Comparison of ENCODE assay signal across 1 cellular context in the genomic region with DNA sequence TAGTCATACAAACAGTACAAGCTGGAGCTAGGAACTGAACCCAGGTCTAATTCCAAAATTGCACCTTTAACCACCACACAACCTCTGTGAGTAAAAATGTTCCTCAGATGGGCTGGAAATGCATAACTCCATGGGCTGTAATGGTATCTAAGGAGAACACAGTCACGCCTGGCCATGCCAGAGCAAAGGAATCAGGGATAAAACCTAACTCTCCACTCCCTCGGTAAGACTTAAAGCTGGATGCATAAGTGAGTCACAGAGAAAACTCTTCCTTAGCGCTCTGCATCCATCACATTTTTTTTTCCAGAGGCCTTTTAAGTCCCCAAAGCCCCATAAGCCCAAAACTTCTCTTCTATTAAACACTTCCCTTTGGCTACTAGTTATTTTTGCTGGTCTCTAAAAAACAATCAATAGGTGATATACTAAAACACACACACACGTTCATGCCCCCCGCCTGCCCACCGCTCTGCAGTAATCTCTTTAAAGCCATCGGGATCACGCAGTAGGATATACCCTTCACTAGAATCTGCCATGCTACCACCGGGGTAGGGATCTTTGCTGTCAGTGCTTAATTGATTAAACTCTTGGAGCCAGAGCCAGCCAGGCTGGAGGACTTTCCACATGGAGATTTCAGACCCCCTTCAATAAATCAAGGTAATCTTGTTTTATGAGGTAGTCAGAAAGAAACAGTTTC.
TF ChIP-seq lines count a peak whose summit lies in the region.

No MANE protein-coding gene starts in this region.

TF ChIP-seq in IMR-90, 13 proteins besides CTCF, POLR2A, EP300 and RAD21:
- TF ChIP-seq, protein P1, sequence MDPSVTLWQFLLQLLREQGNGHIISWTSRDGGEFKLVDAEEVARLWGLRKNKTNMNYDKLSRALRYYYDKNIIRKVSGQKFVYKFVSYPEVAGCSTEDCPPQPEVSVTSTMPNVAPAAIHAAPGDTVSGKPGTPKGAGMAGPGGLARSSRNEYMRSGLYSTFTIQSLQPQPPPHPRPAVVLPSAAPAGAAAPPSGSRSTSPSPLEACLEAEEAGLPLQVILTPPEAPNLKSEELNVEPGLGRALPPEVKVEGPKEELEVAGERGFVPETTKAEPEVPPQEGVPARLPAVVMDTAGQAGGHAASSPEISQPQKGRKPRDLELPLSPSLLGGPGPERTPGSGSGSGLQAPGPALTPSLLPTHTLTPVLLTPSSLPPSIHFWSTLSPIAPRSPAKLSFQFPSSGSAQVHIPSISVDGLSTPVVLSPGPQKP (IDR thresholded peaks at IDR 0.05; ENCODE audit: borderline replicate concordance, low read depth, low read length): no peak
- TF ChIP-seq BHLHE40 (IDR thresholded peaks at IDR 0.05; ENCODE audit: low read depth, low read length): no peak
- TF ChIP-seq CHD1 (IDR thresholded peaks at IDR 0.05; ENCODE audit: low read depth, low read length): no peak
- TF ChIP-seq FOS (IDR thresholded peaks at IDR 0.05; ENCODE audit: low read depth, low read length): no peak
- no peak for TF ChIP-seq MXI1 (IDR thresholded peaks at IDR 0.05; ENCODE audit: borderline replicate concordance, low read depth, low read length)
- TF ChIP-seq CEBPB (IDR thresholded peaks at IDR 0.05; ENCODE audit: low read depth, low read length): no peak
- TF ChIP-seq NFE2L2 (IDR thresholded peaks at IDR 0.05; ENCODE audit: low read depth, low read length): no peak
- TF ChIP-seq RFX5 (IDR thresholded peaks at IDR 0.05; ENCODE audit: low read depth, low read length): no peak
- no peak for TF ChIP-seq MAZ (IDR thresholded peaks at IDR 0.05; ENCODE audit: borderline replicate concordance, low read depth, low read length)
- no peak for TF ChIP-seq MAFK (IDR thresholded peaks at IDR 0.05; ENCODE audit: low read depth, low read length)
- no peak for TF ChIP-seq RCOR1 (IDR thresholded peaks at IDR 0.05; ENCODE audit: insufficient replicate concordance, low read length)
- TF ChIP-seq, protein P2, sequence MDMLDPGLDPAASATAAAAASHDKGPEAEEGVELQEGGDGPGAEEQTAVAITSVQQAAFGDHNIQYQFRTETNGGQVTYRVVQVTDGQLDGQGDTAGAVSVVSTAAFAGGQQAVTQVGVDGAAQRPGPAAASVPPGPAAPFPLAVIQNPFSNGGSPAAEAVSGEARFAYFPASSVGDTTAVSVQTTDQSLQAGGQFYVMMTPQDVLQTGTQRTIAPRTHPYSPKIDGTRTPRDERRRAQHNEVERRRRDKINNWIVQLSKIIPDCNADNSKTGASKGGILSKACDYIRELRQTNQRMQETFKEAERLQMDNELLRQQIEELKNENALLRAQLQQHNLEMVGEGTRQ (IDR thresholded peaks at IDR 0.05; ENCODE audit: low read depth, low read length): no peak
- TF ChIP-seq SMC3 (IDR thresholded peaks at IDR 0.05; ENCODE audit: low read depth, low read length): no peak
